Comparison of ENCODE assay signal across 26 cellular contexts in genomic region chr16:66097746-66098145, GRCh38.
"Had no signal": no experiment of that assay in that cellular context is flagged by ENCODE, and none has a peak within 500 bp of the region (broad histone marks: within the 10 kb centered on the region; RNA-seq: fewer than 3 reads in every experiment).

No MANE protein-coding gene starts in this region.

- H3K79me2 ChIP-seq: hepatocyte had no signal

- H3K36me3 Mint-ChIP-seq: natural killer cell; stimulated activated memory B cell treated with anti-CD40 and anti-IgM and Interleukin-4, amounts not matched to agents 10 μg/mL and 1 μg/mL and 100 μg/mL, for 72 hours had no signal

- H3K27me3 Mint-ChIP-seq: stimulated activated memory B cell treated with anti-CD40 and anti-IgM and Interleukin-4, amounts not matched to agents 10 μg/mL and 1 μg/mL and 100 μg/mL, for 72 hours had no signal

- H3K4me1 Mint-ChIP-seq: natural killer cell; neural crest cell; stimulated activated memory B cell treated with anti-CD40 and anti-IgM and Interleukin-4, amounts not matched to agents 10 μg/mL and 1 μg/mL and 100 μg/mL, for 72 hours had no signal

- DNase-seq: dermis blood vessel endothelial cell; effector memory CD4-positive, alpha-beta T cell; foreskin keratinocyte; heart left ventricle; kidney glomerular epithelial cell; left colon; left ventricle myocardium superior; lower lobe of right lung; natural killer cell; pancreas; stimulated activated CD4-positive, alpha-beta T cell treated with anti-CD3 and anti-CD28 coated beads, Interleukin-4, amount 100 ng/mL, for 4 hours; stimulated activated naive CD8-positive, alpha-beta T cell treated with anti-CD3 and anti-CD28 coated beads, Interleukin-15, Interleukin-2, amounts not matched to agents 100 U/mL and 50 U/mL, for 24 hours; substantia nigra; upper lobe of left lung had no signal

- H3K36me3 ChIP-seq: esophagus muscularis mucosa, gastroesophageal sphincter, heart left ventricle, lower lobe of right lung, neutrophil, pancreas, right atrium auricular region, thoracic aorta, tibial nerve, upper lobe of left lung, vagina had no signal

- H2AFZ ChIP-seq: hepatocyte had no signal

- H3K4me3 ChIP-seq: coronary artery, esophagus muscularis mucosa, gastroesophageal sphincter, heart left ventricle, hepatocyte, lower lobe of right lung, pancreas, right atrium auricular region, thoracic aorta, tibial nerve, upper lobe of left lung, vagina had no signal

- H3K27ac Mint-ChIP-seq: natural killer cell; progenitor cell of endocrine pancreas; stimulated activated memory B cell treated with anti-CD40 and anti-IgM and Interleukin-4, amounts not matched to agents 10 μg/mL and 1 μg/mL and 100 μg/mL, for 72 hours had no signal

- H3K27me3 ChIP-seq: esophagus muscularis mucosa, gastroesophageal sphincter, hepatocyte, pancreas, right atrium auricular region, tibial nerve, upper lobe of left lung, vagina had no signal

- H3K4me1 ChIP-seq: esophagus muscularis mucosa, foreskin keratinocyte, gastroesophageal sphincter, heart left ventricle, lower lobe of right lung, pancreas, right atrium auricular region, tibial nerve, upper lobe of left lung, vagina had no signal

- H3K4me2 ChIP-seq: hepatocyte had no signal

- H3K9me3 Mint-ChIP-seq: natural killer cell; neural crest cell; stimulated activated memory B cell treated with anti-CD40 and anti-IgM and Interleukin-4, amounts not matched to agents 10 μg/mL and 1 μg/mL and 100 μg/mL, for 72 hours had no signal

- H3K4me3 Mint-ChIP-seq: natural killer cell; neural crest cell; stimulated activated memory B cell treated with anti-CD40 and anti-IgM and Interleukin-4, amounts not matched to agents 10 μg/mL and 1 μg/mL and 100 μg/mL, for 72 hours had no signal

- H3K27ac ChIP-seq: coronary artery, esophagus muscularis mucosa, foreskin keratinocyte, gastroesophageal sphincter, heart left ventricle, hepatocyte, lower lobe of right lung, neutrophil, pancreas, right atrium auricular region, thoracic aorta, tibial nerve, upper lobe of left lung, vagina had no signal

- H3K9me3 ChIP-seq: esophagus muscularis mucosa, gastroesophageal sphincter, heart left ventricle, lower lobe of right lung, neutrophil, pancreas, right atrium auricular region, thoracic aorta, tibial nerve, upper lobe of left lung, vagina had no signal
